18 cellular contexts compared by ENCODE assay signal in genomic region chr1:176858421-176858916, GRCh38.
DNase-seq lines count a peak whose midpoint lies in the region; ATAC-seq and TF ChIP-seq lines count a peak whose summit lies in the region.
"Had no signal": no experiment of that assay in that cellular context is flagged by ENCODE, and none has a peak within 500 bp of the region (broad histone marks: within the 10 kb centered on the region; RNA-seq: fewer than 3 reads in every experiment).

No MANE protein-coding gene starts in this region.

- no peak overlapping the region for H2AFZ ChIP-seq in GM23248
- H2AFZ ChIP-seq: GM23338 had no signal

- in situ Hi-C loops in GM23248 (cut with MboI) = no loop called here

- no peaks in the 10 kb centered on the region for H4K20me1 ChIP-seq in GM23248 (ENCODE audit: insufficient read depth)

- intact Hi-C loops in heart right ventricle (cut with DNase I) = no loop called here
- intact Hi-C loops in sciatic nerve (cut with DNase I) = no loop called here

- H3K79me2 ChIP-seq in GM23248 (ENCODE audit: insufficient read depth) = no peaks in the 10 kb centered on the region

- H3K36me3 ChIP-seq in GM23248 (ENCODE audit: low read depth) (no peaks in the 10 kb centered on the region), heart right ventricle (no peaks in the 10 kb centered on the region)
- H3K36me3 ChIP-seq: MG63 had no signal

- no peaks in the 10 kb centered on the region for H3F3A ChIP-seq in GM23248 (ENCODE audit: insufficient read depth)

- H3K4me2 ChIP-seq in GM23248 (ENCODE audit: unreplicated experiment) = peak overlapping the region; percentile 44
- H3K4me2 ChIP-seq: GM23338, KMS-11 had no signal

- 7 to 12% methylated on average over 4 of the region's 4 CpGs for WGBS in GM23248 (ENCODE audit: low coverage in 1 of 2, low lambda C conversion rate in 2 of 2, missing lambda C conversion rate in 2 of 2), 2 experiments
- WGBS in heart right ventricle, 2 donors = 59 to 67% methylated on average over 4 of the region's 4 CpGs

- H3K27ac ChIP-seq in GM23248 = no peak overlapping the region
- H3K27ac ChIP-seq in heart right ventricle = no peak overlapping the region
- H3K27ac ChIP-seq: KMS-11, RWPE1 had no signal

- no peaks in the 10 kb centered on the region for H3K9me2 ChIP-seq in GM23248 (ENCODE audit: insufficient read depth)

- no peak overlapping the region for H3K9ac ChIP-seq in GM23248
- H3K9ac ChIP-seq: KMS-11 had no signal

- H3K9me3 ChIP-seq in GM23248 (ENCODE audit: low read depth) = no peaks in the 10 kb centered on the region
- H3K9me3 ChIP-seq in heart right ventricle = no peaks in the 10 kb centered on the region
- H3K9me3 ChIP-seq: Caco-2, MG63 had no signal

- TF ChIP-seq CTCF in heart right ventricle (IDR thresholded peaks at IDR 0.05) = no peak

- H3K27me3 ChIP-seq in GM23248 (replicated peaks; ENCODE audit: insufficient read depth) = no peaks in the 10 kb centered on the region
- H3K27me3 ChIP-seq in heart right ventricle = no peaks in the 10 kb centered on the region
- H3K27me3 ChIP-seq: MG63 had no signal

- DNase-seq in GM23248 (peak; percentile 30), NCI-H748 treated with DMSO at 0.1 percent for 48 hours (lab: John Stamatoyannopoulos, UW) (peak; percentile 50), astrocyte of the hippocampus (ENCODE audit: low read depth, low spot score) (peak; percentile 11), left kidney (ENCODE audit: low read depth, low spot score) (peak; percentile 60), pons (ENCODE audit: low spot score) (no peak), heart right ventricle (no peak), sciatic nerve (ENCODE audit: low spot score) (no peak)
- DNase-seq: Caco-2; MG63; NCI-H1092 treated with DMSO at 0.1 percent for 48 hours; NCI-H2107; NCI-H2227 treated with DMSO at 0.1 percent for 48 hours; NCI-H524 treated with DMSO at 0.1 percent for 48 hours; NK-92 treated with Interleukin-12 subunit alpha and Interleukin-12 subunit beta, amount 100 ng/mL, for 24 hours had no signal

- ATAC-seq in HG02678 (IDR thresholded peaks at IDR 0.05; ENCODE audit: unreplicated experiment) = no peak
- no peak for ATAC-seq in heart right ventricle
- ATAC-seq in sciatic nerve = no peak
- ATAC-seq: GM23338 had no signal

- H3K4me3 ChIP-seq in GM23248 (no peak overlapping the region), heart right ventricle (no peak overlapping the region)
- H3K4me3 ChIP-seq: GM23338, MG63 had no signal

- H3K4me1 ChIP-seq in GM23248 (ENCODE audit: insufficient read depth) = peaks cover 22% of the 10 kb centered on the region
- peaks cover 0 to 10% (median 0%) of the 10 kb centered on the region in 9 donors for H3K4me1 ChIP-seq in heart right ventricle
- H3K4me1 ChIP-seq: Caco-2 had no signal

Comparison
In these comparisons a context has a peak if more than half of its experiments do, and no peak if none do; other contexts are left out.
1. DNase-seq: peak in GM23248 (single experiment), NCI-H748 treated with DMSO at 0.1 percent for 48 hours (single experiment), astrocyte of the hippocampus (single experiment) and left kidney (single experiment); none in pons (single experiment), heart right ventricle (0 of 2) and sciatic nerve (single experiment).